In the genomic region with DNA sequence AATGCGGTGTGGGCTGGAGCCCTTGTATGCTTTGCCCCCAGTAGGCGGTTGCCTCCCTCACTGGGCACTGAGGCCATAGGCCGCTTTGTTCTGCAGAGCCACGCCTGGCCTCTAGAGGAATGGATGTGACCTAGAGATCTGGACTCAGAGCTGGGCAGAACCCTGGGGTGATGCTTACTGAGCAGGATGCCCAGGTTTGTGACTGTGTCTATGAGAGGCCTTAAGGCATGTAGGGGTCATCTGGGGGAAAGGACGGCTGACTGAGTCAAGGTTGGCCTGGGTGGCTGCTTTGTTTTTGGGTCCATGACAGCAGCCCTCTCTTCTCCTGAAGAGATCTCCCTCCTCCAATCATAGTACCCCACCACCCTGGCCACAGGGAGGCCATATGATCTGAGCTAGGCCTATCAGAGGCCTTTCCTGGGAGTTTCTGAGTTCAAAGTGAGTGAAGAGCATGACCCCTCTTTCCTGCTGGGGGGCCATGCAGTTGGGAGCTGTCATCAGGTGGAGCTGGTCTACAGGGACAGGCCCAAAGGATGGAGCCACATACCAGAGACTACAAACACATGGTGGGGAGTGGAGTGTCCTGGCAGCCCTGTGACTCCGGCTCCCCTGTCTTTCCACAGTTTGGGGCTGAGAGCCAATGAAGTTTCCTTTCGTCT, we compare ENCODE assay signal across 1 cellular context.
A peak's percentile ranks its signal among the peaks of the same experiment; 100 is the strongest.
TF ChIP-seq lines count a peak whose summit lies in the region.

No MANE protein-coding gene starts in this region.

TF ChIP-seq in HepG2, 621 proteins besides CTCF, POLR2A, EP300 and RAD21 (continued from another document and continues in another):
- TF ChIP-seq, protein P1, sequence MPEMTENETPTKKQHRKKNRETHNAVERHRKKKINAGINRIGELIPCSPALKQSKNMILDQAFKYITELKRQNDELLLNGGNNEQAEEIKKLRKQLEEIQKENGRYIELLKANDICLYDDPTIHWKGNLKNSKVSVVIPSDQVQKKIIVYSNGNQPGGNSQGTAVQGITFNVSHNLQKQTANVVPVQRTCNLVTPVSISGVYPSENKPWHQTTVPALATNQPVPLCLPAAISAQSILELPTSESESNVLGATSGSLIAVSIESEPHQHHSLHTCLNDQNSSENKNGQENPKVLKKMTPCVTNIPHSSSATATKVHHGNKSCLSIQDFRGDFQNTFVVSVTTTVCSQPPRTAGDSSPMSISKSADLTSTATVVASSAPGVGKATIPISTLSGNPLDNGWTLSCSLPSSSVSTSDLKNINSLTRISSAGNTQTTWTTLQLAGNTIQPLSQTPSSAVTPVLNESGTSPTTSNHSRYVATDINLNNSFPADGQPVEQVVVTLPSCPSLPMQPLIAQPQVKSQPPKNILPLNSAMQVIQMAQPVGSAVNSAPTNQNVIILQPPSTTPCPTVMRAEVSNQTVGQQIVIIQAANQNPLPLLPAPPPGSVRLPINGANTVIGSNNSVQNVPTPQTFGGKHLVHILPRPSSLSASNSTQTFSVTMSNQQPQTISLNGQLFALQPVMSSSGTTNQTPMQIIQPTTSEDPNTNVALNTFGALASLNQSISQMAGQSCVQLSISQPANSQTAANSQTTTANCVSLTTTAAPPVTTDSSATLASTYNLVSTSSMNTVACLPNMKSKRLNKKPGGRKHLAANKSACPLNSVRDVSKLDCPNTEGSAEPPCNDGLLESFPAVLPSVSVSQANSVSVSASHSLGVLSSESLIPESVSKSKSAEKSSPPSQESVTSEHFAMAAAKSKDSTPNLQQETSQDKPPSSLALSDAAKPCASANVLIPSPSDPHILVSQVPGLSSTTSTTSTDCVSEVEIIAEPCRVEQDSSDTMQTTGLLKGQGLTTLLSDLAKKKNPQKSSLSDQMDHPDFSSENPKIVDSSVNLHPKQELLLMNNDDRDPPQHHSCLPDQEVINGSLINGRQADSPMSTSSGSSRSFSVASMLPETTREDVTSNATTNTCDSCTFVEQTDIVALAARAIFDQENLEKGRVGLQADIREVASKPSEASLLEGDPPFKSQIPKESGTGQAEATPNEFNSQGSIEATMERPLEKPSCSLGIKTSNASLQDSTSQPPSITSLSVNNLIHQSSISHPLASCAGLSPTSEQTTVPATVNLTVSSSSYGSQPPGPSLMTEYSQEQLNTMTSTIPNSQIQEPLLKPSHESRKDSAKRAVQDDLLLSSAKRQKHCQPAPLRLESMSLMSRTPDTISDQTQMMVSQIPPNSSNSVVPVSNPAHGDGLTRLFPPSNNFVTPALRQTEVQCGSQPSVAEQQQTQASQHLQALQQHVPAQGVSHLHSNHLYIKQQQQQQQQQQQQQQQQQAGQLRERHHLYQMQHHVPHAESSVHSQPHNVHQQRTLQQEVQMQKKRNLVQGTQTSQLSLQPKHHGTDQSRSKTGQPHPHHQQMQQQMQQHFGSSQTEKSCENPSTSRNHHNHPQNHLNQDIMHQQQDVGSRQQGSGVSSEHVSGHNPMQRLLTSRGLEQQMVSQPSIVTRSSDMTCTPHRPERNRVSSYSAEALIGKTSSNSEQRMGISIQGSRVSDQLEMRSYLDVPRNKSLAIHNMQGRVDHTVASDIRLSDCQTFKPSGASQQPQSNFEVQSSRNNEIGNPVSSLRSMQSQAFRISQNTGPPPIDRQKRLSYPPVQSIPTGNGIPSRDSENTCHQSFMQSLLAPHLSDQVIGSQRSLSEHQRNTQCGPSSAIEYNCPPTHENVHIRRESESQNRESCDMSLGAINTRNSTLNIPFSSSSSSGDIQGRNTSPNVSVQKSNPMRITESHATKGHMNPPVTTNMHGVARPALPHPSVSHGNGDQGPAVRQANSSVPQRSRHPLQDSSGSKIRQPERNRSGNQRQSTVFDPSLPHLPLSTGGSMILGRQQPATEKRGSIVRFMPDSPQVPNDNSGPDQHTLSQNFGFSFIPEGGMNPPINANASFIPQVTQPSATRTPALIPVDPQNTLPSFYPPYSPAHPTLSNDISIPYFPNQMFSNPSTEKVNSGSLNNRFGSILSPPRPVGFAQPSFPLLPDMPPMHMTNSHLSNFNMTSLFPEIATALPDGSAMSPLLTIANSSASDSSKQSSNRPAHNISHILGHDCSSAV (CRISPR knock-in tag; IDR thresholded peaks at IDR 0.05; ENCODE audit: borderline replicate concordance), result no peak
- no peak for TF ChIP-seq GABPA (IDR thresholded peaks at IDR 0.05; ENCODE audit: low read depth, low read length)
- no peak for TF ChIP-seq GABPA (CRISPR knock-in tag; IDR thresholded peaks at IDR 0.05; ENCODE audit: low read depth)
- no peak for TF ChIP-seq ZNF550 (CRISPR knock-in tag; IDR thresholded peaks at IDR 0.05; ENCODE audit: borderline replicate concordance)
- no peak for TF ChIP-seq ZNF414 (CRISPR knock-in tag; IDR thresholded peaks at IDR 0.05)
- TF ChIP-seq ZSCAN29 (CRISPR knock-in tag; conservative IDR thresholded peaks at IDR 0.05), result 0 out of 2 replicates have a peak, but pooled peaks have one; percentile 10
- TF ChIP-seq, protein P2, sequence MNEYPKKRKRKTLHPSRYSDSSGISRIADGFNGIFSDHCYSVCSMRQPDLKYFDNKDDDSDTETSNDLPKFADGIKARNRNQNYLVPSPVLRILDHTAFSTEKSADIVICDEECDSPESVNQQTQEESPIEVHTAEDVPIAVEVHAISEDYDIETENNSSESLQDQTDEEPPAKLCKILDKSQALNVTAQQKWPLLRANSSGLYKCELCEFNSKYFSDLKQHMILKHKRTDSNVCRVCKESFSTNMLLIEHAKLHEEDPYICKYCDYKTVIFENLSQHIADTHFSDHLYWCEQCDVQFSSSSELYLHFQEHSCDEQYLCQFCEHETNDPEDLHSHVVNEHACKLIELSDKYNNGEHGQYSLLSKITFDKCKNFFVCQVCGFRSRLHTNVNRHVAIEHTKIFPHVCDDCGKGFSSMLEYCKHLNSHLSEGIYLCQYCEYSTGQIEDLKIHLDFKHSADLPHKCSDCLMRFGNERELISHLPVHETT (CRISPR knock-in tag; conservative IDR thresholded peaks at IDR 0.05), result no peak
- TF ChIP-seq MLLT10 (CRISPR knock-in tag; IDR thresholded peaks at IDR 0.05), result no peak
- no peak for TF ChIP-seq ZNF34 (CRISPR knock-in tag; IDR thresholded peaks at IDR 0.05; ENCODE audit: borderline replicate concordance)
- TF ChIP-seq TFE3 (CRISPR knock-in tag; IDR thresholded peaks at IDR 0.05), result 0 out of 2 replicates have a peak, but pooled peaks have one; percentile 35
- TF ChIP-seq ZKSCAN1 (IDR thresholded peaks at IDR 0.05; ENCODE audit: low read length), result no peak
- no peak for TF ChIP-seq ZNF263 (CRISPR knock-in tag; IDR thresholded peaks at IDR 0.05)
- peak; percentile 99; the same call in 1 of the 2 replicates for TF ChIP-seq ZBTB4 (CRISPR knock-in tag; IDR thresholded peaks at IDR 0.05; ENCODE audit: borderline replicate concordance)
- no peak for TF ChIP-seq DNMT1 (CRISPR knock-in tag; IDR thresholded peaks at IDR 0.05)
- TF ChIP-seq ZNF770 (CRISPR knock-in tag; IDR thresholded peaks at IDR 0.05), result no peak
- TF ChIP-seq DMTF1 (CRISPR knock-in tag; IDR thresholded peaks at IDR 0.05), result no peak
- no peak for TF ChIP-seq PHF21A (CRISPR knock-in tag; IDR thresholded peaks at IDR 0.05)
- TF ChIP-seq SATB2 (CRISPR knock-in tag; IDR thresholded peaks at IDR 0.05), result no peak
- TF ChIP-seq, protein P3, sequence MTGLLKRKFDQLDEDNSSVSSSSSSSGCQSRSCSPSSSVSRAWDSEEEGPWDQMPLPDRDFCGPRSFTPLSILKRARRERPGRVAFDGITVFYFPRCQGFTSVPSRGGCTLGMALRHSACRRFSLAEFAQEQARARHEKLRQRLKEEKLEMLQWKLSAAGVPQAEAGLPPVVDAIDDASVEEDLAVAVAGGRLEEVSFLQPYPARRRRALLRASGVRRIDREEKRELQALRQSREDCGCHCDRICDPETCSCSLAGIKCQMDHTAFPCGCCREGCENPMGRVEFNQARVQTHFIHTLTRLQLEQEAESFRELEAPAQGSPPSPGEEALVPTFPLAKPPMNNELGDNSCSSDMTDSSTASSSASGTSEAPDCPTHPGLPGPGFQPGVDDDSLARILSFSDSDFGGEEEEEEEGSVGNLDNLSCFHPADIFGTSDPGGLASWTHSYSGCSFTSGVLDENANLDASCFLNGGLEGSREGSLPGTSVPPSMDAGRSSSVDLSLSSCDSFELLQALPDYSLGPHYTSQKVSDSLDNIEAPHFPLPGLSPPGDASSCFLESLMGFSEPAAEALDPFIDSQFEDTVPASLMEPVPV (CRISPR knock-in tag; IDR thresholded peaks at IDR 0.05), result 0 out of 2 replicates have a peak, but pooled peaks have one; percentile 30
- TF ChIP-seq SNAPC5 (CRISPR knock-in tag; IDR thresholded peaks at IDR 0.05; ENCODE audit: borderline replicate concordance), result no peak
- TF ChIP-seq CBX2 (IDR thresholded peaks at IDR 0.05; ENCODE audit: low read depth, low read length), result no peak
- no peak for TF ChIP-seq CBX2 (CRISPR knock-in tag; IDR thresholded peaks at IDR 0.05; ENCODE audit: low read depth)
- TF ChIP-seq HNRNPK (IDR thresholded peaks at IDR 0.05; ENCODE audit: low read depth, low read length, poor library complexity, severe bottlenecking), result no peak
- no peak for TF ChIP-seq GATA4 (IDR thresholded peaks at IDR 0.05; ENCODE audit: borderline replicate concordance, low read depth)
- no peak; the same call in 1 of the 2 replicates for TF ChIP-seq KDM1A (CRISPR knock-in tag; IDR thresholded peaks at IDR 0.05)
- no peak for TF ChIP-seq ZNF160 (CRISPR knock-in tag; IDR thresholded peaks at IDR 0.05)
- TF ChIP-seq SRY (CRISPR knock-in tag; IDR thresholded peaks at IDR 0.05), result no peak
- TF ChIP-seq ZSCAN31 (CRISPR knock-in tag; IDR thresholded peaks at IDR 0.05; ENCODE audit: low read depth), result peak; percentile 20; the same call in 1 of the 2 replicates
- no peak for TF ChIP-seq ZFP62 (CRISPR knock-in tag; IDR thresholded peaks at IDR 0.05)
